ENCODE assay signal across 8 cellular contexts in the genomic region with DNA sequence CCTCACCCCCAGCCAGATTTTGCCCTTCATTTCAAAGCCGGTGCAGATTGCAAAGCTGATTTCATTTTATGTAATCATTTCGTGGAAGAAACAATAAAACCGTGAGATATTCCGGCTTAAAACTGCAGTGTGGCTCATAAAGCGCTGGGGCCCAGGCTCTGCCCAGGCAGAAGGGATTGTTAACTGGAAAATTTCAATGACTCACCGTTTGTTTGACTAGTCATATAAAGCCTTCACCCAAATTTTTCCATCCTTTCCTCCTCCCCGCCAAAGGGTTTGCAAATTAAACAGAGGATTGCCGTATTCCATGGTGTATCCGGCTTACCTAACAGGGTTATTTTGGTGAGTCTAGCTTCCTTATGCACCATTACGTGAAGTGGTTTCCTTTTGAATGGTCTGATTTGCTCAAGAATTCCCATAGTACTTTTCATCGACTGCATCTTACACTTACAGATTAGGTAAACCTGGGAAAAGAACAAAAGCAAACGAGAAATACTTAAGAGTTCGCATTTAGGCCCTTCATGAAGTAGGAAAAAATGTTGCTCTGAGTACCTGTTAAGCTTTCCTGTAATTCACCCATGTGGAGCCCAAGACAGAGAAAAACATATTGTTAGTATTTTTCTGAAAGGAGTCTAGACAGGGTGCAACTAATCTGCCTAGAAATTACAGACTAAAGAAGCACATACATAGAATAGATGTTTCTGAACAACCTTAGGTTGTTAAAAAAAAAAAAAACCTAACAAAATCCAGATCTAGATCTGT. TPM values are rescaled to one million over a fixed set of nuclear protein-coding genes. Genes with fewer than 3 reads are reported as not detected.
DNase-seq lines count a peak whose midpoint lies in the region; TF ChIP-seq lines count a peak whose summit lies in the region.

No MANE protein-coding gene starts in this region.

- no peak for TF ChIP-seq CTCF in GM13977 (IDR thresholded peaks at IDR 0.05; ENCODE audit: extremely low read depth, insufficient read depth, missing control alignments)

- peak overlapping the region; percentile 85 for H3K27ac ChIP-seq in cingulate gyrus (ENCODE audit: low read depth, low read length)

- peaks cover 23% of the 10 kb centered on the region for H3K4me1 ChIP-seq in mononuclear cell (ENCODE audit: insufficient read depth, low read length)

- in situ Hi-C loops in GM13977 (cut with MboI; ENCODE audit: low pct_unique_long_range_greater_than_20kb, low sequenced_read_pairs, unreplicated experiment) = no loop called here

- peak; percentile 29 for DNase-seq in NCI-H748 (lab: John Stamatoyannopoulos, UW; ENCODE audit: unreplicated experiment)
- DNase-seq in NCI-H748 treated with DMSO at 0.1 percent for 48 hours (lab: John Stamatoyannopoulos, UW) = no peak
- peak; percentile 59 for DNase-seq in NCI-H774 (lab: John Stamatoyannopoulos, UW)
- DNase-seq in GM13977 (ENCODE audit: low spot score) = no peak
- no peak for DNase-seq in stimulated activated CD4-positive, alpha-beta T cell treated with anti-CD3 and anti-CD28 coated beads, Interleukin-1b, Interleukin-23, amount 100 ng/mL, for 48 hours
- DNase-seq in NCI-H1930 (lab: John Stamatoyannopoulos, UW) = no peak

- no peaks in the 10 kb centered on the region for H3K27me3 ChIP-seq in mononuclear cell (ENCODE audit: insufficient read depth, low read length)

- H3K9me3 ChIP-seq in mononuclear cell (ENCODE audit: low read depth, low read length) = no peaks in the 10 kb centered on the region

- peak overlapping the region; percentile 70 for H3K4me3 ChIP-seq in mononuclear cell (ENCODE audit: low read length)

RNA-seq across cellular contexts. Expression of a gene that starts 0.9 kb away (rescaled TPM):
- total RNA-seq in mononuclear cell = 117 TPM

RNA-seq across cellular contexts. Expression of a gene that starts 25.1 kb away (rescaled TPM):
- total RNA-seq in mononuclear cell = 6.0 TPM

RNA-seq across cellular contexts. Expression of a gene that starts 48.3 kb away (rescaled TPM):
- total RNA-seq in mononuclear cell = 0.21 TPM

RNA-seq across cellular contexts. Expression of a gene that starts 59.8 kb away (rescaled TPM):
- total RNA-seq in mononuclear cell = 35.9 TPM

Comparison
In these comparisons a context has a peak if more than half of its experiments do, and no peak if none do; other contexts are left out.
1. DNase-seq: peak in NCI-H748 (single experiment) and NCI-H774 (single experiment); none in NCI-H748 treated with DMSO at 0.1 percent for 48 hours (single experiment), GM13977 (single experiment), stimulated activated CD4-positive, alpha-beta T cell treated with anti-CD3 and anti-CD28 coated beads, Interleukin-1b, Interleukin-23, amount 100 ng/mL, for 48 hours (single experiment) and NCI-H1930 (0 of 2).